8 cellular contexts compared by ENCODE assay signal in genomic region chr13:110524484-110525254, GRCh38. TPM values are rescaled to one million over a fixed set of nuclear protein-coding genes. Genes with fewer than 3 reads are reported as not detected.
DNase-seq lines count a peak whose midpoint lies in the region; ATAC-seq and TF ChIP-seq lines count a peak whose summit lies in the region.

No MANE protein-coding gene starts in this region.

- peaks cover 94% of the 10 kb centered on the region for H3K4me1 Mint-ChIP-seq in osteocyte (ENCODE audit: unreplicated experiment)
- H3K4me1 Mint-ChIP-seq in activated CD4-positive, alpha-beta T cell treated with anti-CD3 and anti-CD28 coated beads, Interleukin-2, amount 10 ng/mL, durations not matched to agents 24 days and 14 days = peaks cover 20% of the 10 kb centered on the region

- peak; percentile 79 for DNase-seq in DMS79 (lab: John Stamatoyannopoulos, UW)
- peak; percentile 34 for DNase-seq in NCI-H187 treated with DMSO at 0.1 percent for 48 hours (lab: John Stamatoyannopoulos, UW)
- DNase-seq in osteocyte (ENCODE audit: extremely low spot score, unreplicated experiment) = no peak
- DNase-seq in cerebellar nuclear complex (lab: John Stamatoyannopoulos, UW) = no peak
- DNase-seq in putamen (ENCODE audit: low spot score) = no peak
- DNase-seq in activated CD4-positive, alpha-beta T cell treated with anti-CD3 and anti-CD28 coated beads, Interleukin-2, amount 10 ng/mL, durations not matched to agents 24 days and 14 days = no peak

- ATAC-seq in GM18861 (IDR thresholded peaks at IDR 0.05; ENCODE audit: unreplicated experiment) = no peak

- H3K27ac Mint-ChIP-seq in osteocyte (ENCODE audit: unreplicated experiment) = peak overlapping the region; percentile 82
- H3K27ac Mint-ChIP-seq in activated CD4-positive, alpha-beta T cell treated with anti-CD3 and anti-CD28 coated beads, Interleukin-2, amount 10 ng/mL, durations not matched to agents 24 days and 14 days = no peak overlapping the region

- H3K27ac ChIP-seq in cingulate gyrus (ENCODE audit: low read depth, low read length) = peak overlapping the region; percentile 60

- H3K36me3 Mint-ChIP-seq in osteocyte (ENCODE audit: unreplicated experiment) = peaks cover 5% of the 10 kb centered on the region
- H3K36me3 Mint-ChIP-seq in activated CD4-positive, alpha-beta T cell treated with anti-CD3 and anti-CD28 coated beads, Interleukin-2, amount 10 ng/mL, durations not matched to agents 24 days and 14 days (ENCODE audit: low read depth) = no peaks in the 10 kb centered on the region

- no peak for TF ChIP-seq CTCF in osteocyte (IDR thresholded peaks at IDR 0.05)

- intact Hi-C loops in activated CD4-positive, alpha-beta T cell treated with anti-CD3 and anti-CD28 coated beads, Interleukin-2, amount 10 ng/mL, durations not matched to agents 24 days and 14 days (cut with micrococcal nuclease) = loop anchor here (5.0 kb wide), 1 partner anchor 263 kb away; no protein-coding TSS in a partner anchor

- peak overlapping the region; percentile 5 for H3K4me3 Mint-ChIP-seq in osteocyte (ENCODE audit: unreplicated experiment)
- no peak overlapping the region for H3K4me3 Mint-ChIP-seq in activated CD4-positive, alpha-beta T cell treated with anti-CD3 and anti-CD28 coated beads, Interleukin-2, amount 10 ng/mL, durations not matched to agents 24 days and 14 days

- no peaks in the 10 kb centered on the region for H3K9me3 Mint-ChIP-seq in osteocyte (ENCODE audit: unreplicated experiment)
- H3K9me3 Mint-ChIP-seq in activated CD4-positive, alpha-beta T cell treated with anti-CD3 and anti-CD28 coated beads, Interleukin-2, amount 10 ng/mL, durations not matched to agents 24 days and 14 days = no peaks in the 10 kb centered on the region

- H3K27me3 Mint-ChIP-seq in osteocyte (ENCODE audit: unreplicated experiment) = no peaks in the 10 kb centered on the region
- no peaks in the 10 kb centered on the region for H3K27me3 Mint-ChIP-seq in activated CD4-positive, alpha-beta T cell treated with anti-CD3 and anti-CD28 coated beads, Interleukin-2, amount 10 ng/mL, durations not matched to agents 24 days and 14 days

RNA-seq across cellular contexts. Expression of gene RAB20, which starts 36.9 kb away (rescaled TPM):
- total RNA-seq in osteocyte = 10.0 and 11.7 TPM in 2 replicates
- total RNA-seq in activated CD4-positive, alpha-beta T cell treated with anti-CD3 and anti-CD28 coated beads, Interleukin-2, amount 10 ng/mL, durations not matched to agents 24 days and 14 days = 2.8 and 3.2 TPM in 2 replicates

Comparison
In these comparisons a context has a peak if more than half of its experiments do, and no peak if none do; other contexts are left out.
1. DNase-seq: peak in DMS79 (single experiment) and NCI-H187 treated with DMSO at 0.1 percent for 48 hours (single experiment); none in osteocyte (single experiment), cerebellar nuclear complex (0 of 2), putamen (single experiment) and activated CD4-positive, alpha-beta T cell treated with anti-CD3 and anti-CD28 coated beads, Interleukin-2, amount 10 ng/mL, durations not matched to agents 24 days and 14 days (single experiment).